16 cellular contexts compared by ENCODE assay signal in genomic region chr11:61555978-61556377, GRCh38. TPM values are rescaled to one million over a fixed set of nuclear protein-coding genes. Genes with fewer than 3 reads are reported as not detected.
"Had no signal": no experiment of that assay in that cellular context is flagged by ENCODE, and none has a peak within 500 bp of the region (broad histone marks: within the 10 kb centered on the region; RNA-seq: fewer than 3 reads in every experiment).

No MANE protein-coding gene starts in this region.

- H2AFZ ChIP-seq: parathyroid adenoma had no signal

- H3K4me1 ChIP-seq: testis had no signal

- H3K79me2 ChIP-seq: parathyroid adenoma had no signal

- H3K9me3 ChIP-seq: testis had no signal

- H3K4me3 Mint-ChIP-seq: activated naive CD4-positive, alpha-beta T cell treated with anti-CD3 and anti-CD28 coated beads, Interleukin-2, amount 50 U/mL, for 24 hours; central memory CD8-positive, alpha-beta T cell; effector memory CD8-positive, alpha-beta T cell; memory B cell; natural killer cell treated with Interleukin-12 subunit alpha and Interleukin-12 subunit beta and Interleukin-15 and Interleukin-18, amount 100 ng/mL, for 72 hours; stimulated activated naive CD8-positive, alpha-beta T cell treated with anti-CD3 and anti-CD28 coated beads, Interleukin-15, Interleukin-2, amounts not matched to agents 100 ng/mL and 50 ng/mL, for 24 hours had no signal

- ATAC-seq: effector memory CD8-positive, alpha-beta T cell; left lobe of liver; natural killer cell treated with Interleukin-12 subunit alpha and Interleukin-12 subunit beta and Interleukin-15 and Interleukin-18, amount 100 ng/mL, for 72 hours had no signal

- H3K9me3 Mint-ChIP-seq: activated naive CD4-positive, alpha-beta T cell treated with anti-CD3 and anti-CD28 coated beads, Interleukin-2, amount 50 U/mL, for 24 hours; activated T-helper 2 cell treated with anti-CD3 and anti-CD28 coated beads, Interferon-gamma antibody, Interleukin-2, Interleukin-4, amounts not matched to agents 10 μg/mL and 5 μg/mL and 100 μg/mL, durations not matched to agents 14 hours and 24 hours and 36 hours; central memory CD8-positive, alpha-beta T cell; effector memory CD8-positive, alpha-beta T cell; memory B cell; natural killer cell treated with Interleukin-12 subunit alpha and Interleukin-12 subunit beta and Interleukin-15 and Interleukin-18, amount 100 ng/mL, for 72 hours; stimulated activated naive CD8-positive, alpha-beta T cell treated with anti-CD3 and anti-CD28 coated beads, Interleukin-15, Interleukin-2, amounts not matched to agents 100 ng/mL and 50 ng/mL, for 24 hours had no signal

- H3K27ac Mint-ChIP-seq: activated T-helper 2 cell treated with anti-CD3 and anti-CD28 coated beads, Interferon-gamma antibody, Interleukin-2, Interleukin-4, amounts not matched to agents 10 μg/mL and 5 μg/mL and 100 μg/mL, durations not matched to agents 14 hours and 24 hours and 36 hours; effector memory CD8-positive, alpha-beta T cell; memory B cell; natural killer cell treated with Interleukin-12 subunit alpha and Interleukin-12 subunit beta and Interleukin-15 and Interleukin-18, amount 100 ng/mL, for 72 hours; stimulated activated naive CD8-positive, alpha-beta T cell treated with anti-CD3 and anti-CD28 coated beads, Interleukin-15, Interleukin-2, amounts not matched to agents 100 ng/mL and 50 ng/mL, for 24 hours had no signal

- H3K36me3 Mint-ChIP-seq: activated naive CD4-positive, alpha-beta T cell treated with anti-CD3 and anti-CD28 coated beads, Interleukin-2, amount 50 U/mL, for 24 hours; memory B cell; natural killer cell treated with Interleukin-12 subunit alpha and Interleukin-12 subunit beta and Interleukin-15 and Interleukin-18, amount 100 ng/mL, for 72 hours had no signal

- H3K4me1 Mint-ChIP-seq: central memory CD8-positive, alpha-beta T cell had no signal

- H3K27me3 ChIP-seq: testis had no signal

- H3K27ac ChIP-seq: parathyroid adenoma, testis had no signal

- DNase-seq: activated CD4-positive, alpha-beta T cell treated with anti-CD3 and anti-CD28 coated beads for 48 hours; effector memory CD8-positive, alpha-beta T cell; stimulated activated CD4-positive, alpha-beta T cell treated with anti-CD3 and anti-CD28 coated beads, Interleukin-15, amount 100 ng/mL, for 24 hours; stimulated activated CD4-positive, alpha-beta T cell treated with anti-CD3 and anti-CD28 coated beads, Interleukin-4, amount 100 ng/mL, for 24 hours; T-helper 9 cell had no signal

- H3K9ac ChIP-seq: parathyroid adenoma had no signal

RNA-seq across cellular contexts. Expression of gene SYT7, which starts 24.9 kb away (rescaled TPM):
- total RNA-seq: natural killer cell treated with Interleukin-12 subunit alpha and Interleukin-12 subunit beta and Interleukin-15 and Interleukin-18, amount 100 ng/mL, for 72 hours had no signal

RNA-seq across cellular contexts. Expression of gene LRRC10B, which starts 47.4 kb away (rescaled TPM):
- total RNA-seq: activated CD8-positive, alpha-beta memory T cell treated with anti-CD3 and anti-CD28 coated beads for 36 hours; epithelial cell of proximal tubule; left lobe of liver; natural killer cell treated with Interleukin-12 subunit alpha and Interleukin-12 subunit beta and Interleukin-15 and Interleukin-18, amount 100 ng/mL, for 72 hours had no signal
